In the genomic region with DNA sequence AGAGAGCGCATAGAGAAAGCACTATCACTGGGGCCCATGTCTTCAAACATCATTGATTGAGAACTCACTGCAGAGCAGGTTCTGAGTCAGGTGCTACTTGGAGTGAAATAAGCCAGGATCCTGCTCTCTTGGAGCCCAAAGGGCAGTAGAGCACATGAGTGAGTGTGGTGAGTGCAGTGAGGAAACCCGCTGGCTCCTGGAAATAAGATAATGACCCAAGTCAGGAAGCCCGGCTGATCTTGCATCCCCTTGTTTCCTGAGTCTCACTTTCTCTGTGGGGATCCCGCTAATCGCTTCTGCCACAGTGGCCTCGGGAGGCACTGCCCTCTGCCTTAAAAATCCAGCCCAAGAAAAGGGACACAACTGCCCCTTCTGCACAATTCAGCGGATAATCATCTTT, we compare ENCODE assay signal across 2 cellular contexts.
TF ChIP-seq lines count a peak whose summit lies in the region.

No MANE protein-coding gene starts in this region.

TF ChIP-seq in liver, 16 proteins besides CTCF, POLR2A, EP300 and RAD21:
- TF ChIP-seq NR2F2 (IDR thresholded peaks at IDR 0.05) (peak; percentile 75), GABPA (IDR thresholded peaks at IDR 0.05 in 1 of 2, conservative IDR thresholded peaks at IDR 0.05 in 1 of 2) (no peak)

TF ChIP-seq in HepG2, 621 proteins besides CTCF, POLR2A, EP300 and RAD21:
- TF ChIP-seq MBD4 (IDR thresholded peaks at IDR 0.05; ENCODE audit: borderline replicate concordance, low read length) = no peak
- TF ChIP-seq ZNF501 (CRISPR knock-in tag; IDR thresholded peaks at IDR 0.05) = no peak
- TF ChIP-seq, protein P1, sequence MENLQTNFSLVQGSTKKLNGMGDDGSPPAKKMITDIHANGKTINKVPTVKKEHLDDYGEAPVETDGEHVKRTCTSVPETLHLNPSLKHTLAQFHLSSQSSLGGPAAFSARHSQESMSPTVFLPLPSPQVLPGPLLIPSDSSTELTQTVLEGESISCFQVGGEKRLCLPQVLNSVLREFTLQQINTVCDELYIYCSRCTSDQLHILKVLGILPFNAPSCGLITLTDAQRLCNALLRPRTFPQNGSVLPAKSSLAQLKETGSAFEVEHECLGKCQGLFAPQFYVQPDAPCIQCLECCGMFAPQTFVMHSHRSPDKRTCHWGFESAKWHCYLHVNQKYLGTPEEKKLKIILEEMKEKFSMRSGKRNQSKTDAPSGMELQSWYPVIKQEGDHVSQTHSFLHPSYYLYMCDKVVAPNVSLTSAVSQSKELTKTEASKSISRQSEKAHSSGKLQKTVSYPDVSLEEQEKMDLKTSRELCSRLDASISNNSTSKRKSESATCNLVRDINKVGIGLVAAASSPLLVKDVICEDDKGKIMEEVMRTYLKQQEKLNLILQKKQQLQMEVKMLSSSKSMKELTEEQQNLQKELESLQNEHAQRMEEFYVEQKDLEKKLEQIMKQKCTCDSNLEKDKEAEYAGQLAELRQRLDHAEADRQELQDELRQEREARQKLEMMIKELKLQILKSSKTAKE (CRISPR knock-in tag; IDR thresholded peaks at IDR 0.05; ENCODE audit: borderline replicate concordance) = no peak
- no peak for TF ChIP-seq KLF11 (CRISPR knock-in tag; IDR thresholded peaks at IDR 0.05)
- TF ChIP-seq ZNF569 (CRISPR knock-in tag; IDR thresholded peaks at IDR 0.05; ENCODE audit: borderline replicate concordance) = no peak
- no peak for TF ChIP-seq ZNF878 (CRISPR knock-in tag; IDR thresholded peaks at IDR 0.05)
- TF ChIP-seq ZNF138 (CRISPR knock-in tag; IDR thresholded peaks at IDR 0.05; ENCODE audit: low read depth) = no peak
- TF ChIP-seq RXRA (CRISPR knock-in tag; IDR thresholded peaks at IDR 0.05) = no peak
- TF ChIP-seq EHMT2 (IDR thresholded peaks at IDR 0.05; ENCODE audit: borderline replicate concordance, low read depth, low read length) = no peak
